ENCODE assay signal across 2 cellular contexts in genomic region chr12:54159549-54159948, GRCh38.
TF ChIP-seq lines count a peak whose summit lies in the region.

No MANE protein-coding gene starts in this region.

TF ChIP-seq in GM23338, 12 proteins besides CTCF, POLR2A, EP300 and RAD21:
- TF ChIP-seq EZH2 (IDR thresholded peaks at IDR 0.05; ENCODE audit: low read depth, unreplicated experiment) (peak; percentile 24), ZNF462 (CRISPR knock-in tag; IDR thresholded peaks at IDR 0.05) (no peak)

TF ChIP-seq in K562, 482 proteins besides CTCF, POLR2A, EP300 and RAD21:
- TF ChIP-seq ZNF583 (CRISPR knock-in tag; IDR thresholded peaks at IDR 0.05) (no peak), CBFA2T2 (conservative IDR thresholded peaks at IDR 0.05) (no peak), DEAF1 (CRISPR knock-in tag; IDR thresholded peaks at IDR 0.05) (no peak), CHD1 (IDR thresholded peaks at IDR 0.05; ENCODE audit: low read length) (no peak), ZNF274 (IDR thresholded peaks at IDR 0.05; ENCODE audit: borderline replicate concordance, low read depth, low read length) (no peak), GTF2F1 (IDR thresholded peaks at IDR 0.05; ENCODE audit: low read depth, low read length) (no peak), ELK3 (CRISPR knock-in tag; IDR thresholded peaks at IDR 0.05) (no peak), ZBTB7A (IDR thresholded peaks at IDR 0.05; ENCODE audit: borderline replicate concordance, control insufficient read depth, low read depth, low read length) (no peak), PHB (CRISPR knock-in tag; IDR thresholded peaks at IDR 0.05) (no peak)
TF ChIP-seq in K562: peak in this region for 0.
